Comparison of ENCODE assay signal across 8 cellular contexts in the genomic region with DNA sequence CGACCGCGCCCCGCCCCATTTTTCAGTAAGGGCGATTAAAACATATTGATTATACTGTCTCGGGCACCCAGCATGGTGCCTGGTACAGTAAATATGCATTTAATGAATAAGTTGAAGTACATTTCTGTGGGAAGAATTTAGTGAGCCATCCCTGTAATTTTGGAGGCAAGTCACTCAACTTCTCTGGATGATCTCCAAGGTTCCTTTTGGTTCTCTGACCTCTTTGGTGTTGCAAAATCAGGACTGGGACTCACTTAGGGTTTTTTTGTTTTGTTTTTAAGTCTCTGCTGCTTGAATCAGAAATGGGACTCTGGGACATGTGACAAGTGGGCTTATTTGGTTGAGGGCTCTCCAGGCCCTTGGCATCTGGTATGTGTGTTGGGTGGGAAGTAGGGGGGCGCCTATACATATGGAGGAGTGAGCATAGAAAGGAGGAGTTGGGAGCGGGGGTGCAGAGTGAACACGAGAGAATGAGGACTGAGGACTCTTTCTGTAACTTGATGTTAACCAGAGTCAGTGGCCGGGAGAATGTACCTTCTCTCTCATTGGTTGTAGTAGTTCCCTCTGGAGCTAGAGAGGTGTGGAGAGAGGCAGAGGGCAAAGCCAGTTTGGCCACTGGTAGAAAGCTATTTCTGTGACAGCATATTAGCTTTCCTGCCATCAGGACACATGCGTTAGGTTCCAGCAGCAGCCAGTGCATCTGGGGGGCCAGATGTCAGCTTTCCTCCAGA.
DNase-seq lines count a peak whose midpoint lies in the region; ATAC-seq and TF ChIP-seq lines count a peak whose summit lies in the region.

No MANE protein-coding gene starts in this region.

- H3K4me3 ChIP-seq in KMS-11 (IDR thresholded peaks at IDR 0.05; ENCODE audit: insufficient read depth, low read depth, low read length) (no peak overlapping the region), coronary artery (peak overlapping the region; percentile 89), muscle layer of duodenum (ENCODE audit: low read depth in 1 of 2, low read length in 2 of 2) (peak overlapping the region; percentile 85 to 88)

- H3K27me3 ChIP-seq in KMS-11 (ENCODE audit: insufficient read depth, low read depth) (no peaks in the 10 kb centered on the region), muscle layer of duodenum (ENCODE audit: low read depth, low read length) (no peaks in the 10 kb centered on the region)

- H2AFZ ChIP-seq in KMS-11 (ENCODE audit: low read depth) = no peak overlapping the region

- no peaks in the 10 kb centered on the region for H3K9me3 ChIP-seq in muscle layer of duodenum (ENCODE audit: control insufficient read depth in 1 of 2, low read length in 2 of 2)

- H3K36me3 ChIP-seq in KMS-11 (ENCODE audit: insufficient read depth) (no peaks in the 10 kb centered on the region), muscle layer of duodenum (ENCODE audit: control insufficient read depth in 1 of 2, insufficient read depth in 2 of 2, low read length in 2 of 2) (no peaks in the 10 kb centered on the region)

- peaks cover 68% of the 10 kb centered on the region for H3K79me2 ChIP-seq in KMS-11 (ENCODE audit: insufficient read depth, low read depth)

- peak overlapping the region; percentile 98 for H3K9ac ChIP-seq in KMS-11

- H3K27ac ChIP-seq in KMS-11 (peak overlapping the region; percentile 100; the same call in 1 of the 2 replicates), coronary artery (peak overlapping the region; percentile 89 to 92), muscle layer of duodenum (ENCODE audit: low read length) (peak overlapping the region; percentile 83)

- peak; percentile 21 for DNase-seq in AG20443 (ENCODE audit: low spot score)
- peak; percentile 74 for DNase-seq in coronary artery (ENCODE audit: low spot score)
- no peak for DNase-seq in inferior parietal cortex (ENCODE audit: extremely low spot score)
- no peak for DNase-seq in NK-92 treated with Interleukin-12 subunit alpha and Interleukin-12 subunit beta, amount 100 ng/mL, for 24 hours (lab: John Stamatoyannopoulos, UW)
- DNase-seq in activated CD4-positive, CD25-positive, alpha-beta regulatory T cell treated with anti-CD3 and anti-CD28 coated beads, Interleukin-2, amount 50 U/mL, for 72 hours = no peak

- ATAC-seq in HG03378 (IDR thresholded peaks at IDR 0.05; ENCODE audit: unreplicated experiment) = no peak

- TF ChIP-seq CTCF in KMS-11 (conservative IDR thresholded peaks at IDR 0.05; ENCODE audit: low read depth, low read length) = no peak; the same call in 1 of the 2 replicates
- TF ChIP-seq CTCF in coronary artery (IDR thresholded peaks at IDR 0.05) = no peak

- H4K20me1 ChIP-seq in KMS-11 (ENCODE audit: insufficient read depth) = peaks cover 32% of the 10 kb centered on the region

- peak overlapping the region; percentile 93 for H3K4me2 ChIP-seq in KMS-11

- H3K4me1 ChIP-seq in KMS-11 (ENCODE audit: low read depth, poor library complexity, severe bottlenecking) (peaks cover 59% of the 10 kb centered on the region), muscle layer of duodenum (ENCODE audit: control insufficient read depth in 1 of 2, insufficient read depth in 2 of 2, low read length in 2 of 2) (peaks cover 0 to 13% of the 10 kb centered on the region in 2 donors)

Comparison
In these comparisons a context has a peak if more than half of its experiments do, and no peak if none do; other contexts are left out.
1. DNase-seq: peak in AG20443 (single experiment) and coronary artery (single experiment); none in inferior parietal cortex (single experiment), NK-92 treated with Interleukin-12 subunit alpha and Interleukin-12 subunit beta, amount 100 ng/mL, for 24 hours (single experiment) and activated CD4-positive, CD25-positive, alpha-beta regulatory T cell treated with anti-CD3 and anti-CD28 coated beads, Interleukin-2, amount 50 U/mL, for 72 hours (single experiment).
2. Peak in every context shown above with its lines, with median percentiles within 50 percentile points of each other: H3K27ac ChIP-seq.